29 cellular contexts compared by ENCODE assay signal in the genomic region with DNA sequence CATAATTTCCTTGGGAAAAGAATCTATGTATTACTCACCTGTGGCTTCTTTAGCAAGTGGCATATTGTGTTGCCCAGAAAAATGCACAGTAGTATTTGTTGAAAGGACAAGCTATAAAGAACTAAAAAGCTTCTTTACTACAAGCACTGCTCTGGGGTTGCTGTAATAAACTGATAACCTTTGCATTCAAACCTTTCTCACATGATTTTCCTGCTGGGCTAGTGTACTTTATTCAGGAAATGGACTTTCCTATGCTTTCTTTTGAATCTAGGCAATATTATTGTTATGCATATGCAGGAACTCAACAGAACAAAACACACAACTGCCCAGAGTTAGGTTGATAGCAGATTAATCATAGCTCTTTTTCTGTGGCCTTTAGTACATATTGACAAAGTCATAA.
"Had no signal": no experiment of that assay in that cellular context is flagged by ENCODE, and none has a peak within 500 bp of the region (broad histone marks: within the 10 kb centered on the region; RNA-seq: fewer than 3 reads in every experiment).

No MANE protein-coding gene starts in this region.

- H3K4me3 ChIP-seq: left ventricle myocardium inferior, lung, pancreas, prostate gland, skin epidermis, stomach, thoracic aorta, tibial artery, upper lobe of right lung had no signal

- FAIRE-seq: kidney, pancreas, urothelium cell line had no signal

- H3K4me1 ChIP-seq: left ventricle myocardium inferior, pancreas, prostate gland, upper lobe of right lung had no signal

- H3K9me3 ChIP-seq: left ventricle myocardium inferior, pancreas, prostate gland, stomach, thoracic aorta, tibial artery, upper lobe of right lung had no signal

- H3K27ac ChIP-seq: left ventricle myocardium inferior, pancreas, prostate gland, skin epidermis, thoracic aorta, tibial artery, upper lobe of right lung had no signal

- H3K36me3 ChIP-seq: left ventricle myocardium inferior, pancreas, prostate gland, stomach, thoracic aorta, tibial artery, upper lobe of right lung had no signal

- H3K27me3 ChIP-seq: pancreas, stomach, tibial artery, upper lobe of right lung had no signal

- ATAC-seq: natural killer cell; pancreas; right cardiac atrium; sciatic nerve; stimulated activated naive CD8-positive, alpha-beta T cell treated with anti-CD3 and anti-CD28 coated beads, Interleukin-15, Interleukin-2, amounts not matched to agents 100 U/mL and 50 U/mL, for 24 hours; upper lobe of right lung had no signal

- DNase-seq: hypothalamus; immature natural killer cell; kidney; left ventricle myocardium inferior; mesendoderm; naive B cell; natural killer cell; nephron progenitor cell; nucleus accumbens; pancreas; posterior cingulate gyrus; retina; right cardiac atrium; stimulated activated CD4-positive, alpha-beta T cell treated with anti-CD3 and anti-CD28 coated beads, Interleukin-12 subunit alpha, Interleukin-12 subunit beta, amount 100 ng/mL, for 4 hours; stimulated activated CD4-positive, alpha-beta T cell treated with anti-CD3 and anti-CD28 coated beads, Interleukin-15, amount 100 ng/mL, for 24 hours; stimulated activated CD4-positive, alpha-beta T cell treated with anti-CD3 and anti-CD28 coated beads, Interleukin-2, amount 100 ng/mL, for 24 hours; stimulated activated CD4-positive, alpha-beta T cell treated with anti-CD3 and anti-CD28 coated beads, Interleukin-4, amount 100 ng/mL, for 1 hour; stimulated activated naive B cell treated with anti-CD40 and anti-IgM and Interleukin-4, amounts not matched to agents 10 μg/mL and 1 μg/mL and 100 μg/mL, for 72 hours; stimulated activated naive CD8-positive, alpha-beta T cell treated with anti-CD3 and anti-CD28 coated beads, Interleukin-15, Interleukin-2, amounts not matched to agents 100 U/mL and 50 U/mL, for 24 hours; stomach; tibial artery; trophoblast cell; upper lobe of right lung had no signal
